19 cellular contexts compared by ENCODE assay signal in the genomic region with DNA sequence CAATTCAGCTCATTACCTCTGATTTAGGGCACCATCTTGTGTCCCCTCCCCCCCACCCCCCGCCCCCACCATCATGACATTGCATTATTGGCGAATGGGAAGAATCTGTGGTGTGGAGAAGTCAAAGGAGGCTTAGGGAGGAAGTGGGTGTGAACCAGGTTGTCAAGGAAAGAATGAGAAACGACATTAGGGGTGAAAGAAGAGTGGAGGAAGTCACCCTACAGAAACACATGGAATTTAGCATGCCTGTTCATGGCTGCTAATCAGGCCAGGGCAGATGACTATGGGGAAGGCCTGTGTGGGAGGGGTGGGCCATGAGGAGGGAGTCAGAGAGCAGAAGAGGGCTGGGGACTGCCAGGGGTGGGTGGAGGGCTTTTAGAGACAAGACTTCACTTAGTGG.
"Had no signal": no experiment of that assay in that cellular context is flagged by ENCODE, and none has a peak within 500 bp of the region (broad histone marks: within the 10 kb centered on the region; RNA-seq: fewer than 3 reads in every experiment).

No MANE protein-coding gene starts in this region.

- H3K27me3 Mint-ChIP-seq: activated CD4-positive, alpha-beta T cell treated with anti-CD3 and anti-CD28 coated beads, Interleukin-2, amount 10 ng/mL, durations not matched to agents 7 days and 5 days; type B pancreatic cell had no signal

- H3K36me3 Mint-ChIP-seq: activated naive CD8-positive, alpha-beta T cell treated with anti-CD3 and anti-CD28 coated beads, Interleukin-2, amount 10 ng/mL, durations not matched to agents 7 days and 5 days had no signal

- H3K4me3 Mint-ChIP-seq: activated B cell treated with CpG ODN at 0.5 μM for 24 hours; activated CD4-positive, alpha-beta T cell treated with anti-CD3 and anti-CD28 coated beads, Interleukin-2, amount 10 ng/mL, durations not matched to agents 7 days and 5 days; activated naive CD8-positive, alpha-beta T cell treated with anti-CD3 and anti-CD28 coated beads, Interleukin-2, amount 10 ng/mL, durations not matched to agents 7 days and 5 days; activated T-helper 1 cell treated with anti-CD3 and anti-CD28 coated beads, Interleukin-12 subunit alpha, Interleukin-12 subunit beta, Interleukin-2, Interleukin-4 antibody, amounts not matched to agents 30 ng/mL and 10 ng/mL and 1 ng/mL, durations not matched to agents 14 hours and 24 hours and 36 hours; central memory CD8-positive, alpha-beta T cell; nephron; T-helper 2 cell treated with Interferon-gamma antibody and Interleukin-4, amounts not matched to agents 5 μg/mL and 100 μg/mL, for 36 hours; type B pancreatic cell had no signal

- ATAC-seq: foreskin keratinocyte, right cardiac atrium had no signal

- H3K4me1 Mint-ChIP-seq: activated CD4-positive, alpha-beta T cell treated with anti-CD3 and anti-CD28 coated beads, Interleukin-2, amount 10 ng/mL, durations not matched to agents 7 days and 5 days; central memory CD8-positive, alpha-beta T cell; nephron had no signal

- DNase-seq: activated B cell treated with CpG ODN at 0.5 μM for 24 hours; activated CD4-positive, alpha-beta T cell treated with anti-CD3 and anti-CD28 coated beads, Interleukin-2, amount 10 ng/mL, durations not matched to agents 7 days and 5 days; activated naive CD8-positive, alpha-beta T cell treated with anti-CD3 and anti-CD28 coated beads, Interleukin-2, amount 10 ng/mL, durations not matched to agents 7 days and 5 days; anterior cingulate cortex; brain microvascular endothelial cell; foreskin keratinocyte; glutamatergic neuron; right cardiac atrium; stimulated activated CD4-positive, alpha-beta T cell treated with anti-CD3 and anti-CD28 coated beads, Interleukin-4, amount 100 ng/mL, for 24 hours; stimulated activated naive CD4-positive, alpha-beta T cell treated with Interleukin-2 at 50 U/mL for 16 hours had no signal

- H3K27me3 ChIP-seq: brain microvascular endothelial cell, foreskin keratinocyte had no signal

- H3K27ac ChIP-seq: brain microvascular endothelial cell, coronary artery, foreskin keratinocyte, skin epidermis had no signal

- H3K4me3 ChIP-seq: coronary artery, prostate gland, skin epidermis had no signal

- FAIRE-seq: endothelial cell of umbilical vein had no signal

- H3K9me3 Mint-ChIP-seq: activated B cell treated with CpG ODN at 0.5 μM for 24 hours; activated CD4-positive, alpha-beta T cell treated with anti-CD3 and anti-CD28 coated beads, Interleukin-2, amount 10 ng/mL, durations not matched to agents 7 days and 5 days; activated naive CD8-positive, alpha-beta T cell treated with anti-CD3 and anti-CD28 coated beads, Interleukin-2, amount 10 ng/mL, durations not matched to agents 7 days and 5 days; activated T-helper 1 cell treated with anti-CD3 and anti-CD28 coated beads, Interleukin-12 subunit alpha, Interleukin-12 subunit beta, Interleukin-2, Interleukin-4 antibody, amounts not matched to agents 30 ng/mL and 10 ng/mL and 1 ng/mL, durations not matched to agents 14 hours and 24 hours and 36 hours; central memory CD8-positive, alpha-beta T cell; nephron; T-helper 2 cell treated with Interferon-gamma antibody and Interleukin-4, amounts not matched to agents 5 μg/mL and 100 μg/mL, for 36 hours; type B pancreatic cell had no signal

- H3K27ac Mint-ChIP-seq: activated B cell treated with CpG ODN at 0.5 μM for 24 hours; activated CD4-positive, alpha-beta T cell treated with anti-CD3 and anti-CD28 coated beads, Interleukin-2, amount 10 ng/mL, durations not matched to agents 7 days and 5 days; activated naive CD8-positive, alpha-beta T cell treated with anti-CD3 and anti-CD28 coated beads, Interleukin-2, amount 10 ng/mL, durations not matched to agents 7 days and 5 days; activated T-helper 1 cell treated with anti-CD3 and anti-CD28 coated beads, Interleukin-12 subunit alpha, Interleukin-12 subunit beta, Interleukin-2, Interleukin-4 antibody, amounts not matched to agents 30 ng/mL and 10 ng/mL and 1 ng/mL, durations not matched to agents 14 hours and 24 hours and 36 hours; nephron; T-helper 2 cell treated with Interferon-gamma antibody and Interleukin-4, amounts not matched to agents 5 μg/mL and 100 μg/mL, for 36 hours; type B pancreatic cell had no signal

- H3K9me3 ChIP-seq: prostate gland had no signal

- H3K36me3 ChIP-seq: brain microvascular endothelial cell, prostate gland had no signal
